ENCODE assay signal across 2 cellular contexts in the genomic region with DNA sequence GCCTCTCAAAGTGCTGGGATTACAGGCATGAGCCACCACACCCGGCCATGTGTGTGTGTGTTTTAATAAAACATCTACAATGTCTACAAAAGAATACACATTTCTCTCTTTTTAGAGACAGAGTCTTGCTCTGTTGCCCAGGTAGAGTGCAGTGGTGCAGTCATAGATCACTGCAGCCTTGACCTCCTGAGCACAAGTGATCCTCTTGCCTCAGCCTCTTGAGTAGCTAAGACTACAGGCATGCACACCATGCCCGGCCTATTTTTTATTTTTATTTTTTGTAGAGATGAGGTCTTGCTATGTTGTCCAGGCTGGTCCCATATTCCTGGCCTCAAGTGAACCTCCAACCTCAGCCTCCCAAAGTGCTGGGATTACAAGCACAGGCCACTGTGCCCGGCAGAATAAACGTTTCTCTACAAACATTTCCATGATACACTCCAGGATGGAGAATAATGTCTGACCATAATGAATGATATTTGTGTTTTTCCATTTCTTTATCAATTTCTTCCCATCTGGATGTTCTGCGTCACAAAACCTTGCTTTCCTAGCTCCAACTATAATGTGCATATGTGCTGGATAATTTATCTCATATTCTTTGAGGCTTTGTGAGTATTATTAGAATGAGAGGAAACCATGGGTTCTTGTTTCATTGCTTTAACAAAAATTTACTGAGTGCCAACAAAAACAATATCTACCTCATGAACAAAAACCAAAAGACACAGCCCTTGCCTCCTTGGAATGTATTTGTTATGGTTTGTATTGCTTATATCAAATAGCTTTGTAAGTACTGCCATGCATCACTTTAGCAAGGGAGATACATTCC.
TF ChIP-seq lines count a peak whose summit lies in the region.

No MANE protein-coding gene starts in this region.

TF ChIP-seq in IMR-90, 13 proteins besides CTCF, POLR2A, EP300 and RAD21:
- TF ChIP-seq RCOR1 (IDR thresholded peaks at IDR 0.05; ENCODE audit: insufficient replicate concordance, low read length) (peak; percentile 71), MAZ (IDR thresholded peaks at IDR 0.05; ENCODE audit: borderline replicate concordance, low read depth, low read length) (no peak), CEBPB (IDR thresholded peaks at IDR 0.05; ENCODE audit: low read depth, low read length) (peak; percentile 72)

TF ChIP-seq in HepG2, 621 proteins besides CTCF, POLR2A, EP300 and RAD21 (continues in another document):
- 0 out of 2 replicates have a peak, but pooled peaks have one; percentile 27 for TF ChIP-seq ZMYM2 (CRISPR knock-in tag; IDR thresholded peaks at IDR 0.05)
- TF ChIP-seq ZNF121 (CRISPR knock-in tag; IDR thresholded peaks at IDR 0.05), result peak; percentile 95
- TF ChIP-seq BRD4 (CRISPR knock-in tag; IDR thresholded peaks at IDR 0.05), result 0 out of 2 replicates have a peak, but pooled peaks have one; percentile 33
- TF ChIP-seq, protein P1, sequence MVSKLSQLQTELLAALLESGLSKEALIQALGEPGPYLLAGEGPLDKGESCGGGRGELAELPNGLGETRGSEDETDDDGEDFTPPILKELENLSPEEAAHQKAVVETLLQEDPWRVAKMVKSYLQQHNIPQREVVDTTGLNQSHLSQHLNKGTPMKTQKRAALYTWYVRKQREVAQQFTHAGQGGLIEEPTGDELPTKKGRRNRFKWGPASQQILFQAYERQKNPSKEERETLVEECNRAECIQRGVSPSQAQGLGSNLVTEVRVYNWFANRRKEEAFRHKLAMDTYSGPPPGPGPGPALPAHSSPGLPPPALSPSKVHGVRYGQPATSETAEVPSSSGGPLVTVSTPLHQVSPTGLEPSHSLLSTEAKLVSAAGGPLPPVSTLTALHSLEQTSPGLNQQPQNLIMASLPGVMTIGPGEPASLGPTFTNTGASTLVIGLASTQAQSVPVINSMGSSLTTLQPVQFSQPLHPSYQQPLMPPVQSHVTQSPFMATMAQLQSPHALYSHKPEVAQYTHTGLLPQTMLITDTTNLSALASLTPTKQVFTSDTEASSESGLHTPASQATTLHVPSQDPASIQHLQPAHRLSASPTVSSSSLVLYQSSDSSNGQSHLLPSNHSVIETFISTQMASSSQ (IDR thresholded peaks at IDR 0.05; ENCODE audit: low read depth), result no peak
- TF ChIP-seq, protein P1 (CRISPR knock-in tag; IDR thresholded peaks at IDR 0.05; ENCODE audit: borderline replicate concordance), result no peak
- TF ChIP-seq ZNF33B (CRISPR knock-in tag; IDR thresholded peaks at IDR 0.05), result no peak
- TF ChIP-seq ZBTB42 (CRISPR knock-in tag; IDR thresholded peaks at IDR 0.05), result 0 out of 2 replicates have a peak, but pooled peaks have one; percentile 2
- TF ChIP-seq ZNF362 (CRISPR knock-in tag; IDR thresholded peaks at IDR 0.05; ENCODE audit: borderline replicate concordance), result 0 out of 2 replicates have a peak, but pooled peaks have one; percentile 20
- TF ChIP-seq ZNF282 (IDR thresholded peaks at IDR 0.05; ENCODE audit: partially characterized antibody), result no peak
- no peak for TF ChIP-seq ZNF691 (CRISPR knock-in tag; IDR thresholded peaks at IDR 0.05; ENCODE audit: borderline replicate concordance, low read depth)
- 0 out of 2 replicates have a peak, but pooled peaks have one; percentile 40 for TF ChIP-seq ZNF577 (CRISPR knock-in tag; IDR thresholded peaks at IDR 0.05; ENCODE audit: borderline replicate concordance, low read depth)
- no peak for TF ChIP-seq MAFK (conservative IDR thresholded peaks at IDR 0.05 in 1 of 2, IDR thresholded peaks at IDR 0.05 in 1 of 2; ENCODE audit: low read length in 2 of 2)
- no peak for TF ChIP-seq ATF1 (CRISPR knock-in tag; IDR thresholded peaks at IDR 0.05)
- TF ChIP-seq ZNF512B (CRISPR knock-in tag; IDR thresholded peaks at IDR 0.05; ENCODE audit: borderline replicate concordance), result no peak
- 0 out of 2 replicates have a peak, but pooled peaks have one; percentile 10 for TF ChIP-seq AFF4 (CRISPR knock-in tag; IDR thresholded peaks at IDR 0.05)
- TF ChIP-seq ZNF792 (CRISPR knock-in tag; IDR thresholded peaks at IDR 0.05), result no peak
- peak; percentile 42; the same call in 1 of the 2 replicates for TF ChIP-seq ZFP90 (CRISPR knock-in tag; IDR thresholded peaks at IDR 0.05; ENCODE audit: borderline replicate concordance)
- 0 out of 2 replicates have a peak, but pooled peaks have one; percentile 44 for TF ChIP-seq ARNTL (CRISPR knock-in tag; IDR thresholded peaks at IDR 0.05)
- TF ChIP-seq RELA (CRISPR knock-in tag; IDR thresholded peaks at IDR 0.05), result 0 out of 2 replicates have a peak, but pooled peaks have one; percentile 8
- TF ChIP-seq SALL1 (CRISPR knock-in tag; IDR thresholded peaks at IDR 0.05), result peak; percentile 7; the same call in 1 of the 2 replicates
- TF ChIP-seq ZNF674 (CRISPR knock-in tag; IDR thresholded peaks at IDR 0.05; ENCODE audit: low read depth), result peak; percentile 8; the same call in 1 of the 2 replicates
- no peak for TF ChIP-seq RNF219 (CRISPR knock-in tag; IDR thresholded peaks at IDR 0.05)
- peak; percentile 31; the same call in 1 of the 2 replicates for TF ChIP-seq NR2C2 (CRISPR knock-in tag; IDR thresholded peaks at IDR 0.05; ENCODE audit: borderline replicate concordance)
- TF ChIP-seq MIER2 (CRISPR knock-in tag; IDR thresholded peaks at IDR 0.05), result no peak
- TF ChIP-seq CC2D1A (CRISPR knock-in tag; IDR thresholded peaks at IDR 0.05), result 0 out of 2 replicates have a peak, but pooled peaks have one; percentile 21
- no peak for TF ChIP-seq RCOR2 (CRISPR knock-in tag; IDR thresholded peaks at IDR 0.05)
- no peak for TF ChIP-seq ZFP36L2 (CRISPR knock-in tag; IDR thresholded peaks at IDR 0.05)
- TF ChIP-seq ZNF10 (CRISPR knock-in tag; IDR thresholded peaks at IDR 0.05; ENCODE audit: borderline replicate concordance, low read depth), result no peak
- TF ChIP-seq CCDC6 (CRISPR knock-in tag; IDR thresholded peaks at IDR 0.05), result 0 out of 2 replicates have a peak, but pooled peaks have one; percentile 17
- TF ChIP-seq GZF1 (CRISPR knock-in tag; IDR thresholded peaks at IDR 0.05), result 0 out of 2 replicates have a peak, but pooled peaks have one; percentile 12
- no peak for TF ChIP-seq ISX (CRISPR knock-in tag; conservative IDR thresholded peaks at IDR 0.05)
- TF ChIP-seq ZNF3 (CRISPR knock-in tag; IDR thresholded peaks at IDR 0.05), result peak; percentile 46; the same call in 1 of the 2 replicates
- no peak for TF ChIP-seq GATAD2A (CRISPR knock-in tag; IDR thresholded peaks at IDR 0.05)
